1 cellular context compared by ENCODE assay signal in the genomic region with DNA sequence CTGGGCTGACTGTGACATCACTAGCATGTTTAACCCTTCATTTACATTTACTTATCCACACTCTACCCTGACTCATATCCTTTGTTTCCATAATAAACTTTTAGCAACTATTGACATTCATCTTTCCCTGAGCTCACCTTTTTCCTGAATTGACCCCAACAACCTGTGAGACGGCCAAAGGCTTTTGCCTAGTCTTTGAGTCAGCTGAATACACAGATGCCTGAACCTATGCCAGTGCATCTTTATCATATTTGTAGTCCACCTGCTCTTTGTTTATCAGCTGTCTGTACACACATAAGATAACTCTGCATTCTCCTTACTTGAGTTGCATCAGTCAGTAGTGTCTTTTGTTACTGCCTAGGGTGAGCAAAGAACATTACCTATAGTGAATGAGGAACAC.
TF ChIP-seq lines count a peak whose summit lies in the region.

No MANE protein-coding gene starts in this region.

TF ChIP-seq in HepG2, 621 proteins besides CTCF, POLR2A, EP300 and RAD21 (continued from another document and continues in another):
- TF ChIP-seq ZNF496 (CRISPR knock-in tag; IDR thresholded peaks at IDR 0.05; ENCODE audit: insufficient replicate concordance) (no peak), SALL2 (CRISPR knock-in tag; IDR thresholded peaks at IDR 0.05) (no peak), CEBPG (CRISPR knock-in tag; IDR thresholded peaks at IDR 0.05) (peak; percentile 39; the same call in 1 of the 2 replicates), ZNF780A (CRISPR knock-in tag; IDR thresholded peaks at IDR 0.05) (no peak), MIXL1 (CRISPR knock-in tag; IDR thresholded peaks at IDR 0.05) (no peak), ZNF124 (CRISPR knock-in tag; IDR thresholded peaks at IDR 0.05) (no peak), ZNF616 (CRISPR knock-in tag; IDR thresholded peaks at IDR 0.05; ENCODE audit: low read depth) (no peak), MEIS1 (CRISPR knock-in tag; IDR thresholded peaks at IDR 0.05; ENCODE audit: borderline replicate concordance) (no peak), MXD4 (CRISPR knock-in tag; IDR thresholded peaks at IDR 0.05) (no peak), ZNF143 (CRISPR knock-in tag; IDR thresholded peaks at IDR 0.05) (no peak), SMAD1 (CRISPR knock-in tag; IDR thresholded peaks at IDR 0.05; ENCODE audit: borderline replicate concordance, low read depth) (no peak), SNAI1 (CRISPR knock-in tag; IDR thresholded peaks at IDR 0.05; ENCODE audit: borderline replicate concordance) (no peak), NAIF1 (CRISPR knock-in tag; IDR thresholded peaks at IDR 0.05; ENCODE audit: borderline replicate concordance) (no peak), WIZ (CRISPR knock-in tag; IDR thresholded peaks at IDR 0.05) (no peak), CHD4 (IDR thresholded peaks at IDR 0.05; ENCODE audit: borderline replicate concordance, low read length) (no peak), ZNF343 (CRISPR knock-in tag; IDR thresholded peaks at IDR 0.05) (no peak), THAP11 (CRISPR knock-in tag; IDR thresholded peaks at IDR 0.05) (no peak), ZNF530 (CRISPR knock-in tag; IDR thresholded peaks at IDR 0.05; ENCODE audit: low read depth) (no peak), KDM6A (CRISPR knock-in tag; IDR thresholded peaks at IDR 0.05; ENCODE audit: low read depth) (no peak), PHF5A (CRISPR knock-in tag; IDR thresholded peaks at IDR 0.05; ENCODE audit: low read depth, unreplicated experiment) (no peak), HMG20B (CRISPR knock-in tag; conservative IDR thresholded peaks at IDR 0.05) (no peak), ZNF260 (CRISPR knock-in tag; IDR thresholded peaks at IDR 0.05; ENCODE audit: borderline replicate concordance, low read depth) (no peak), TOPORS (CRISPR knock-in tag; IDR thresholded peaks at IDR 0.05) (no peak), ZFP37 (CRISPR knock-in tag; IDR thresholded peaks at IDR 0.05; ENCODE audit: borderline replicate concordance) (no peak), FOXA1 (IDR thresholded peaks at IDR 0.05) (0 out of 2 replicates have a peak, but pooled peaks have one; percentile 24), FOXA1 (CRISPR knock-in tag; IDR thresholded peaks at IDR 0.05) (peak; percentile 52; the same call in 1 of the 2 replicates), PHB2 (IDR thresholded peaks at IDR 0.05; ENCODE audit: partially characterized antibody) (no peak), NCOA2 (CRISPR knock-in tag; IDR thresholded peaks at IDR 0.05) (peak; percentile 31; the same call in 1 of the 2 replicates), FOXK1 (CRISPR knock-in tag; IDR thresholded peaks at IDR 0.05; ENCODE audit: borderline replicate concordance, low read depth) (0 out of 2 replicates have a peak, but pooled peaks have one; percentile 60), ZNF446 (CRISPR knock-in tag; IDR thresholded peaks at IDR 0.05) (no peak), ZSCAN20 (CRISPR knock-in tag; IDR thresholded peaks at IDR 0.05; ENCODE audit: borderline replicate concordance) (no peak), HMG20A (CRISPR knock-in tag; IDR thresholded peaks at IDR 0.05; ENCODE audit: borderline replicate concordance) (peak; percentile 81; the same call in 1 of the 2 replicates), ISX (CRISPR knock-in tag; conservative IDR thresholded peaks at IDR 0.05) (no peak), POLR2AphosphoS2 (IDR thresholded peaks at IDR 0.05; ENCODE audit: low read depth, low read length) (no peak), ZNF782 (CRISPR knock-in tag; IDR thresholded peaks at IDR 0.05; ENCODE audit: borderline replicate concordance) (no peak), GABPA (IDR thresholded peaks at IDR 0.05; ENCODE audit: low read depth, low read length) (no peak), GABPA (CRISPR knock-in tag; IDR thresholded peaks at IDR 0.05; ENCODE audit: low read depth) (0 out of 2 replicates have a peak, but pooled peaks have one; percentile 11), ZFP36L1 (CRISPR knock-in tag; IDR thresholded peaks at IDR 0.05) (no peak)
- TF ChIP-seq, protein P1, sequence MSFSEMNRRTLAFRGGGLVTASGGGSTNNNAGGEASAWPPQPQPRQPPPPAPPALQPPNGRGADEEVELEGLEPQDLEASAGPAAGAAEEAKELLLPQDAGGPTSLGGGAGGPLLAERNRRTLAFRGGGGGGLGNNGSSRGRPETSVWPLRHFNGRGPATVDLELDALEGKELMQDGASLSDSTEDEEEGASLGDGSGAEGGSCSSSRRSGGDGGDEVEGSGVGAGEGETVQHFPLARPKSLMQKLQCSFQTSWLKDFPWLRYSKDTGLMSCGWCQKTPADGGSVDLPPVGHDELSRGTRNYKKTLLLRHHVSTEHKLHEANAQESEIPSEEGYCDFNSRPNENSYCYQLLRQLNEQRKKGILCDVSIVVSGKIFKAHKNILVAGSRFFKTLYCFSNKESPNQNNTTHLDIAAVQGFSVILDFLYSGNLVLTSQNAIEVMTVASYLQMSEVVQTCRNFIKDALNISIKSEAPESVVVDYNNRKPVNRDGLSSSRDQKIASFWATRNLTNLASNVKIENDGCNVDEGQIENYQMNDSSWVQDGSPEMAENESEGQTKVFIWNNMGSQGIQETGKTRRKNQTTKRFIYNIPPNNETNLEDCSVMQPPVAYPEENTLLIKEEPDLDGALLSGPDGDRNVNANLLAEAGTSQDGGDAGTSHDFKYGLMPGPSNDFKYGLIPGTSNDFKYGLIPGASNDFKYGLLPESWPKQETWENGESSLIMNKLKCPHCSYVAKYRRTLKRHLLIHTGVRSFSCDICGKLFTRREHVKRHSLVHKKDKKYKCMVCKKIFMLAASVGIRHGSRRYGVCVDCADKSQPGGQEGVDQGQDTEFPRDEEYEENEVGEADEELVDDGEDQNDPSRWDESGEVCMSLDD (CRISPR knock-in tag; IDR thresholded peaks at IDR 0.05; ENCODE audit: borderline replicate concordance) = no peak
- TF ChIP-seq, protein P2, sequence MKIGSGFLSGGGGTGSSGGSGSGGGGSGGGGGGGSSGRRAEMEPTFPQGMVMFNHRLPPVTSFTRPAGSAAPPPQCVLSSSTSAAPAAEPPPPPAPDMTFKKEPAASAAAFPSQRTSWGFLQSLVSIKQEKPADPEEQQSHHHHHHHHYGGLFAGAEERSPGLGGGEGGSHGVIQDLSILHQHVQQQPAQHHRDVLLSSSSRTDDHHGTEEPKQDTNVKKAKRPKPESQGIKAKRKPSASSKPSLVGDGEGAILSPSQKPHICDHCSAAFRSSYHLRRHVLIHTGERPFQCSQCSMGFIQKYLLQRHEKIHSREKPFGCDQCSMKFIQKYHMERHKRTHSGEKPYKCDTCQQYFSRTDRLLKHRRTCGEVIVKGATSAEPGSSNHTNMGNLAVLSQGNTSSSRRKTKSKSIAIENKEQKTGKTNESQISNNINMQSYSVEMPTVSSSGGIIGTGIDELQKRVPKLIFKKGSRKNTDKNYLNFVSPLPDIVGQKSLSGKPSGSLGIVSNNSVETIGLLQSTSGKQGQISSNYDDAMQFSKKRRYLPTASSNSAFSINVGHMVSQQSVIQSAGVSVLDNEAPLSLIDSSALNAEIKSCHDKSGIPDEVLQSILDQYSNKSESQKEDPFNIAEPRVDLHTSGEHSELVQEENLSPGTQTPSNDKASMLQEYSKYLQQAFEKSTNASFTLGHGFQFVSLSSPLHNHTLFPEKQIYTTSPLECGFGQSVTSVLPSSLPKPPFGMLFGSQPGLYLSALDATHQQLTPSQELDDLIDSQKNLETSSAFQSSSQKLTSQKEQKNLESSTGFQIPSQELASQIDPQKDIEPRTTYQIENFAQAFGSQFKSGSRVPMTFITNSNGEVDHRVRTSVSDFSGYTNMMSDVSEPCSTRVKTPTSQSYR (CRISPR knock-in tag; IDR thresholded peaks at IDR 0.05; ENCODE audit: borderline replicate concordance) = no peak
- TF ChIP-seq, protein P3, sequence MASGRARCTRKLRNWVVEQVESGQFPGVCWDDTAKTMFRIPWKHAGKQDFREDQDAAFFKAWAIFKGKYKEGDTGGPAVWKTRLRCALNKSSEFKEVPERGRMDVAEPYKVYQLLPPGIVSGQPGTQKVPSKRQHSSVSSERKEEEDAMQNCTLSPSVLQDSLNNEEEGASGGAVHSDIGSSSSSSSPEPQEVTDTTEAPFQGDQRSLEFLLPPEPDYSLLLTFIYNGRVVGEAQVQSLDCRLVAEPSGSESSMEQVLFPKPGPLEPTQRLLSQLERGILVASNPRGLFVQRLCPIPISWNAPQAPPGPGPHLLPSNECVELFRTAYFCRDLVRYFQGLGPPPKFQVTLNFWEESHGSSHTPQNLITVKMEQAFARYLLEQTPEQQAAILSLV (CRISPR knock-in tag; IDR thresholded peaks at IDR 0.05; ENCODE audit: borderline replicate concordance) = no peak
- TF ChIP-seq, protein P4, sequence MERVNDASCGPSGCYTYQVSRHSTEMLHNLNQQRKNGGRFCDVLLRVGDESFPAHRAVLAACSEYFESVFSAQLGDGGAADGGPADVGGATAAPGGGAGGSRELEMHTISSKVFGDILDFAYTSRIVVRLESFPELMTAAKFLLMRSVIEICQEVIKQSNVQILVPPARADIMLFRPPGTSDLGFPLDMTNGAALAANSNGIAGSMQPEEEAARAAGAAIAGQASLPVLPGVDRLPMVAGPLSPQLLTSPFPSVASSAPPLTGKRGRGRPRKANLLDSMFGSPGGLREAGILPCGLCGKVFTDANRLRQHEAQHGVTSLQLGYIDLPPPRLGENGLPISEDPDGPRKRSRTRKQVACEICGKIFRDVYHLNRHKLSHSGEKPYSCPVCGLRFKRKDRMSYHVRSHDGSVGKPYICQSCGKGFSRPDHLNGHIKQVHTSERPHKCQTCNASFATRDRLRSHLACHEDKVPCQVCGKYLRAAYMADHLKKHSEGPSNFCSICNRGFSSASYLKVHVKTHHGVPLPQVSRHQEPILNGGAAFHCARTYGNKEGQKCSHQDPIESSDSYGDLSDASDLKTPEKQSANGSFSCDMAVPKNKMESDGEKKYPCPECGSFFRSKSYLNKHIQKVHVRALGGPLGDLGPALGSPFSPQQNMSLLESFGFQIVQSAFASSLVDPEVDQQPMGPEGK (CRISPR knock-in tag; IDR thresholded peaks at IDR 0.05) = no peak
- TF ChIP-seq, protein P5, sequence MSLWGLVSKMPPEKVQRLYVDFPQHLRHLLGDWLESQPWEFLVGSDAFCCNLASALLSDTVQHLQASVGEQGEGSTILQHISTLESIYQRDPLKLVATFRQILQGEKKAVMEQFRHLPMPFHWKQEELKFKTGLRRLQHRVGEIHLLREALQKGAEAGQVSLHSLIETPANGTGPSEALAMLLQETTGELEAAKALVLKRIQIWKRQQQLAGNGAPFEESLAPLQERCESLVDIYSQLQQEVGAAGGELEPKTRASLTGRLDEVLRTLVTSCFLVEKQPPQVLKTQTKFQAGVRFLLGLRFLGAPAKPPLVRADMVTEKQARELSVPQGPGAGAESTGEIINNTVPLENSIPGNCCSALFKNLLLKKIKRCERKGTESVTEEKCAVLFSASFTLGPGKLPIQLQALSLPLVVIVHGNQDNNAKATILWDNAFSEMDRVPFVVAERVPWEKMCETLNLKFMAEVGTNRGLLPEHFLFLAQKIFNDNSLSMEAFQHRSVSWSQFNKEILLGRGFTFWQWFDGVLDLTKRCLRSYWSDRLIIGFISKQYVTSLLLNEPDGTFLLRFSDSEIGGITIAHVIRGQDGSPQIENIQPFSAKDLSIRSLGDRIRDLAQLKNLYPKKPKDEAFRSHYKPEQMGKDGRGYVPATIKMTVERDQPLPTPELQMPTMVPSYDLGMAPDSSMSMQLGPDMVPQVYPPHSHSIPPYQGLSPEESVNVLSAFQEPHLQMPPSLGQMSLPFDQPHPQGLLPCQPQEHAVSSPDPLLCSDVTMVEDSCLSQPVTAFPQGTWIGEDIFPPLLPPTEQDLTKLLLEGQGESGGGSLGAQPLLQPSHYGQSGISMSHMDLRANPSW (CRISPR knock-in tag; IDR thresholded peaks at IDR 0.05; ENCODE audit: borderline replicate concordance) = no peak
- TF ChIP-seq, protein P6, sequence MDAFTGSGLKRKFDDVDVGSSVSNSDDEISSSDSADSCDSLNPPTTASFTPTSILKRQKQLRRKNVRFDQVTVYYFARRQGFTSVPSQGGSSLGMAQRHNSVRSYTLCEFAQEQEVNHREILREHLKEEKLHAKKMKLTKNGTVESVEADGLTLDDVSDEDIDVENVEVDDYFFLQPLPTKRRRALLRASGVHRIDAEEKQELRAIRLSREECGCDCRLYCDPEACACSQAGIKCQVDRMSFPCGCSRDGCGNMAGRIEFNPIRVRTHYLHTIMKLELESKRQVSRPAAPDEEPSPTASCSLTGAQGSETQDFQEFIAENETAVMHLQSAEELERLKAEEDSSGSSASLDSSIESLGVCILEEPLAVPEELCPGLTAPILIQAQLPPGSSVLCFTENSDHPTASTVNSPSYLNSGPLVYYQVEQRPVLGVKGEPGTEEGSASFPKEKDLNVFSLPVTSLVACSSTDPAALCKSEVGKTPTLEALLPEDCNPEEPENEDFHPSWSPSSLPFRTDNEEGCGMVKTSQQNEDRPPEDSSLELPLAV (CRISPR knock-in tag; conservative IDR thresholded peaks at IDR 0.05; ENCODE audit: low read depth) = no peak
- TF ChIP-seq, protein P7, sequence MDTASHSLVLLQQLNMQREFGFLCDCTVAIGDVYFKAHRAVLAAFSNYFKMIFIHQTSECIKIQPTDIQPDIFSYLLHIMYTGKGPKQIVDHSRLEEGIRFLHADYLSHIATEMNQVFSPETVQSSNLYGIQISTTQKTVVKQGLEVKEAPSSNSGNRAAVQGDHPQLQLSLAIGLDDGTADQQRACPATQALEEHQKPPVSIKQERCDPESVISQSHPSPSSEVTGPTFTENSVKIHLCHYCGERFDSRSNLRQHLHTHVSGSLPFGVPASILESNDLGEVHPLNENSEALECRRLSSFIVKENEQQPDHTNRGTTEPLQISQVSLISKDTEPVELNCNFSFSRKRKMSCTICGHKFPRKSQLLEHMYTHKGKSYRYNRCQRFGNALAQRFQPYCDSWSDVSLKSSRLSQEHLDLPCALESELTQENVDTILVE (CRISPR knock-in tag; IDR thresholded peaks at IDR 0.05) = no peak
- TF ChIP-seq, protein P8, sequence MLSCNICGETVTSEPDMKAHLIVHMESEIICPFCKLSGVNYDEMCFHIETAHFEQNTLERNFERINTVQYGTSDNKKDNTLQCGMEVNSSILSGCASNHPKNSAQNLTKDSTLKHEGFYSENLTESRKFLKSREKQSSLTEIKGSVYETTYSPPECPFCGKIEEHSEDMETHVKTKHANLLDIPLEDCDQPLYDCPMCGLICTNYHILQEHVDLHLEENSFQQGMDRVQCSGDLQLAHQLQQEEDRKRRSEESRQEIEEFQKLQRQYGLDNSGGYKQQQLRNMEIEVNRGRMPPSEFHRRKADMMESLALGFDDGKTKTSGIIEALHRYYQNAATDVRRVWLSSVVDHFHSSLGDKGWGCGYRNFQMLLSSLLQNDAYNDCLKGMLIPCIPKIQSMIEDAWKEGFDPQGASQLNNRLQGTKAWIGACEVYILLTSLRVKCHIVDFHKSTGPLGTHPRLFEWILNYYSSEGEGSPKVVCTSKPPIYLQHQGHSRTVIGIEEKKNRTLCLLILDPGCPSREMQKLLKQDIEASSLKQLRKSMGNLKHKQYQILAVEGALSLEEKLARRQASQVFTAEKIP (CRISPR knock-in tag; IDR thresholded peaks at IDR 0.05; ENCODE audit: borderline replicate concordance) = no peak
